1 cellular context compared by ENCODE assay signal in genomic region chr1:148352470-148353118, GRCh38.
TF ChIP-seq lines count a peak whose summit lies in the region.

No MANE protein-coding gene starts in this region.

TF ChIP-seq in WTC11, 78 proteins besides CTCF, POLR2A, EP300 and RAD21 (continued from another document):
- TF ChIP-seq ATF6 (CRISPR knock-in tag; IDR thresholded peaks at IDR 0.05): no peak
- TF ChIP-seq RORB (CRISPR knock-in tag; IDR thresholded peaks at IDR 0.05): no peak
- no peak for TF ChIP-seq ELF4 (CRISPR knock-in tag; IDR thresholded peaks at IDR 0.05; ENCODE audit: low read depth)
- TF ChIP-seq ZNF512 (CRISPR knock-in tag; IDR thresholded peaks at IDR 0.05; ENCODE audit: borderline replicate concordance): no peak
- no peak for TF ChIP-seq TP53 (CRISPR knock-in tag; IDR thresholded peaks at IDR 0.05)
TF ChIP-seq in WTC11: peak in this region for 0.
